8 cellular contexts compared by ENCODE assay signal in the genomic region with DNA sequence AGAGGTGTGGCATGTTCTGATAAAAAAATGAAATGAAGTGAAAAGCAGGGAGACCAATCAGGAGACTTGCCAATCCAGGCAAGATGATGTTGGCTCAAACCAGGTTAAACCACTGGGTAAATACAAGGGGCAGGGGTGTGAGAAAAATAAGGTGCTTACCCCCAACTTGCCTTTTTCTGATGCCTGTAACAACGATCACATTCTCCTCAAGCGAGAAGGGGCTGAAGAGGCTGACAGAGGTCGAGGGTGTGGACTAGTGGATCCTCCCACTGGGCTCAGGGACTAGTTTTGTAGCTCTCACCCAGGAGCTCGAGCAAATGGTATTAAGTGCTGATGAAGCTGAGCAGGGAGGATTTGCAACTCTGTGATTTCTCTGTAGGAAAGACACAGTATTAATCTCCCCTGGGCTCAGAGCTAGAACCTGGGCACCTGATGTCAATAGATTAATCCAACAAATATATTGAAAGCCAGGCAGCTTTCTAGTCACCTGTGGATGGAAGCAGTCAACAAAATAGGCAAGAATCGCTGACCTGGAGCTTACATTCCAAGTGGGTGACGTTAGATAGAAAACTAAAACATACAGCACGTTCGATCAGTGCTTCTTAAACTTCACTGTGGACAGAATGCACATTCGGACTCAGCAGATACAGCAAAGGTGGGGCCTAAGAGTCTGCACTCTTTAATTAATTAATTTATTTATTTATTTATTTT. TPM values are rescaled to one million over a fixed set of nuclear protein-coding genes. Genes with fewer than 3 reads are reported as not detected.
DNase-seq lines count a peak whose midpoint lies in the region; ATAC-seq, FAIRE-seq and TF ChIP-seq lines count a peak whose summit lies in the region.

No MANE protein-coding gene starts in this region.

- peaks cover 0 to 40% (median 17%) of the 10 kb centered on the region in 8 donors for H3K9me3 Mint-ChIP-seq in CD4-positive, alpha-beta memory T cell

- H3K36me3 ChIP-seq in CD4-positive, alpha-beta memory T cell (ENCODE audit: insufficient read depth, low read length): no peaks in the 10 kb centered on the region
- H3K36me3 ChIP-seq in pancreas: no peaks in the 10 kb centered on the region

- H3K4me1 Mint-ChIP-seq in CD4-positive, alpha-beta memory T cell: peaks cover 12 to 18% (median 16%) of the 10 kb centered on the region in 4 donors

- WGBS in pancreas, 2 donors: 20 to 28% methylated on average over 9 of the region's 9 CpGs

- intact Hi-C loops in CD4-positive, alpha-beta memory T cell (cut with micrococcal nuclease): no loop called here
- intact Hi-C loops in pancreas (cut with DNase I): no loop called here

- H3K27me3 ChIP-seq in CD4-positive, alpha-beta memory T cell (ENCODE audit: insufficient read depth, low read length): no peaks in the 10 kb centered on the region
- H3K27me3 ChIP-seq in pancreas: no peaks in the 10 kb centered on the region

- no peaks in the 10 kb centered on the region for H3K9me3 ChIP-seq in CD4-positive, alpha-beta memory T cell (ENCODE audit: control insufficient read depth in 1 of 2, low read length in 2 of 2)
- no peaks in the 10 kb centered on the region for H3K9me3 ChIP-seq in pancreas

- H3K27ac ChIP-seq in CD4-positive, alpha-beta memory T cell (ENCODE audit: low read depth, low read length): peak overlapping the region; percentile 34
- H3K27ac ChIP-seq in coronary artery (peak overlapping the region; percentile 62 to 74), pancreas (peak overlapping the region in 3 of 4 donors; percentile 26 to 75 (median 36))

- H3K27me3 Mint-ChIP-seq in CD4-positive, alpha-beta memory T cell: no peaks in the 10 kb centered on the region

- H3K4me1 ChIP-seq in CD4-positive, alpha-beta memory T cell (ENCODE audit: insufficient read depth, low read length): peaks cover 6% of the 10 kb centered on the region
- peaks cover 5 to 12% (median 6%) of the 10 kb centered on the region in 3 donors for H3K4me1 ChIP-seq in pancreas

- POLR2A ChIA-PET in CD4-positive, alpha-beta memory T cell (lab: Charles Lee; ENCODE audit: partially characterized antibody): interaction anchor here (0.7 to 1.6 kb wide), 4 partner anchors 15 to 850 kb away, joined by 3 to 13 read pairs (median 3); partner anchors contain the start of genes EAPP and NFKBIA

- no peak for FAIRE-seq in pancreas (lab: Jason Lieb, UNC)

- H3K36me3 Mint-ChIP-seq in CD4-positive, alpha-beta memory T cell: peaks cover 0 to 13% of the 10 kb centered on the region in 2 donors

- no peak overlapping the region for H3K4me3 ChIP-seq in CD4-positive, alpha-beta memory T cell (ENCODE audit: low read length in 2 of 2)
- no peak overlapping the region for H3K4me3 ChIP-seq in coronary artery
- peak overlapping the region in 1 of 4 donors; percentile 10 for H3K4me3 ChIP-seq in pancreas

- TF ChIP-seq CTCF in coronary artery (IDR thresholded peaks at IDR 0.05) (no peak), pancreas (IDR thresholded peaks at IDR 0.05) (no peak)

- CTCF ChIA-PET in CD4-positive, alpha-beta memory T cell (lab: Charles Lee; ENCODE audit: partially characterized antibody): interaction anchor here (0.6 kb wide), 1 partner anchor 167 kb away, joined by 3 read pairs; no protein-coding TSS in a partner anchor

- peak in 2 of 5 donors; percentile 31 to 51 for DNase-seq in CD4-positive, alpha-beta memory T cell
- DNase-seq in NAMALWA (ENCODE audit: low spot score) (peak; percentile 89), coronary artery (ENCODE audit: low spot score) (no peak), pancreas (no peak), inferior parietal cortex (ENCODE audit: extremely low spot score) (no peak), NCI-H1048 (lab: John Stamatoyannopoulos, UW) (no peak), GM03348 (ENCODE audit: low spot score) (no peak), SKM-1 treated with dmso at 0.1 percent for 144 hours (lab: John Stamatoyannopoulos, UW; ENCODE audit: unreplicated experiment) (no peak)

- ATAC-seq in pancreas: peak in 1 of 4 donors; percentile 1

- peak overlapping the region; percentile 49 to 82 (median 67) for H3K4me3 Mint-ChIP-seq in CD4-positive, alpha-beta memory T cell

- peak overlapping the region; percentile 27 to 92 (median 80) for H3K27ac Mint-ChIP-seq in CD4-positive, alpha-beta memory T cell

RNA-seq across cellular contexts. Expression of gene EAPP, which starts 15.2 kb away (rescaled TPM):
- 10 to 100 TPM; 58.2 to 66.4 TPM for total RNA-seq in CD4-positive, alpha-beta memory T cell
- 100 to 1,000 TPM; 106 to 141 TPM for polyA plus RNA-seq in CD4-positive, alpha-beta memory T cell
- total RNA-seq in pancreas: 10 to 100 TPM in 5 of 6 donors, 1 to 10 TPM in 1; 9.9 to 19.2 (median 15.4) TPM
- 10 to 100 TPM; 12.2 to 24.7 TPM for polyA plus RNA-seq in pancreas
